8 cellular contexts compared by ENCODE assay signal in the genomic region with DNA sequence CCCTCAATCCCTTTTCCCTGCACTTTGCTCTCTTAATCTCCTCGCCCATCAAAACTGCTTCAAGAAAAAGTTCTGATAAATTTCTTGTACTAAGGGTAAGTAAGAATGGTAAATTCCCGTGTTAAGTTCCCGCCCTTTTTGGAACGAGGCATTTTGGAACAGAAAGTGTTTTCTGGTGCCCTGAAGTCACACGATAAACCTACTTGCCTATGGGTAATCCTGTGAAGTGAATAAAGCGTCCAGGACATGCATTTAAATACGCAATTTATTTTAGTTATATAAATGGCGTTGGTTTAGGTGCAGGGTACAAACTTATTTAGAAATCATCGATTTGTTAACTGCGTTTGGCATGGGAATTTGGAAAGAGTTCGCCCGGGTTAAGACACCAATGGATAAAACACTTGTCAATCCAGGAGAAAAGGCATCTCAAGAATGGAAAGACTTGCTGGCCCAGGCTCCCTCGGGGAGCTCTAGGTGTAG. TPM values are rescaled to one million over a fixed set of nuclear protein-coding genes. Genes with fewer than 3 reads are reported as not detected.
A peak's percentile ranks its signal among the peaks of the same experiment; 100 is the strongest.
DNase-seq lines count a peak whose midpoint lies in the region; ATAC-seq, FAIRE-seq and TF ChIP-seq lines count a peak whose summit lies in the region.

No MANE protein-coding gene starts in this region.

- H3K9me3 ChIP-seq in Panc1 (ENCODE audit: control insufficient read depth, insufficient read depth, low read depth, low read length) (no peaks in the 10 kb centered on the region), mucosa of stomach (ENCODE audit: control insufficient read depth, low read length) (no peaks in the 10 kb centered on the region)

- POLR2A ChIA-PET in Panc1 (lab: Charles Lee) = interaction anchor here (0.5 to 1.4 kb wide), 5 partner anchors 26 to 275 kb away, joined by 3 to 11 read pairs (median 3); no protein-coding TSS in a partner anchor

- no peak for TF ChIP-seq POLR2A in GM12891 (IDR thresholded peaks at IDR 0.05; ENCODE audit: low read depth, low read length)

- in situ Hi-C loops in Panc1 (cut with HindIII; ENCODE audit: low pct_unique_long_range_greater_than_20kb, low sequenced_read_pairs) = no loop called here

- DNase-seq in DMS53 (lab: John Stamatoyannopoulos, UW) (peak; percentile 65), DMS53 treated with DMSO at 0.1 percent for 48 hours (lab: John Stamatoyannopoulos, UW; ENCODE audit: unreplicated experiment) (no peak), Panc1 (ENCODE audit: low read depth, low spot score) (no peak), dermis microvascular lymphatic vessel endothelial cell (ENCODE audit: low read depth in 2 of 2) (peak; percentile 9 to 25), GM12891 (ENCODE audit: insufficient read length, low spot score) (no peak)

- TF ChIP-seq CTCF in Panc1 (IDR thresholded peaks at IDR 0.05) = no peak

- no peak for ATAC-seq in Panc1
- ATAC-seq in GM19328 (IDR thresholded peaks at IDR 0.05; ENCODE audit: unreplicated experiment) = no peak
- ATAC-seq in HG03139 (IDR thresholded peaks at IDR 0.05; ENCODE audit: unreplicated experiment) = no peak

- TSS peak; percentile 98 for BruUV-seq in Panc1 (replicated peaks; lab: Mats Ljungman, UMichigan)

- CTCF ChIA-PET in Panc1 (lab: Charles Lee) = interaction anchor here (0.6 kb wide), 2 partner anchors 8 to 275 kb away, joined by 3 read pairs; no protein-coding TSS in a partner anchor

- peak overlapping the region; percentile 100 for H3K27ac ChIP-seq in Panc1 (ENCODE audit: low read length)

- H3K4me3 ChIP-seq in Panc1 (ENCODE audit: low read depth in 2 of 2, low read length in 2 of 2) = peak overlapping the region; percentile 72 to 97
- peak overlapping the region; percentile 38 for H3K4me3 ChIP-seq in mucosa of stomach (ENCODE audit: low read length)

- FAIRE-seq in GM12891 (lab: Jason Lieb, UNC) = no peak

- peaks cover 6% of the 10 kb centered on the region for H3K36me3 ChIP-seq in Panc1 (ENCODE audit: control insufficient read depth, insufficient read depth, low read length)
- no peaks in the 10 kb centered on the region for H3K36me3 ChIP-seq in mucosa of stomach (ENCODE audit: control insufficient read depth, insufficient read depth, low read length)

- H3K4me1 ChIP-seq in Panc1 (ENCODE audit: control insufficient read depth, insufficient read depth, low read length) (peaks cover 38% of the 10 kb centered on the region), mucosa of stomach (ENCODE audit: control insufficient read depth, insufficient read depth, low read length) (peaks cover 27% of the 10 kb centered on the region)

- intact Hi-C loops in Panc1 (cut with micrococcal nuclease; ENCODE audit: unreplicated experiment) = loop anchor here (5.0 kb wide), 3 partner anchors 48 to 278 kb away; a partner anchor contains a TSS

- H3K9ac ChIP-seq in mucosa of stomach (ENCODE audit: low read length) = peak overlapping the region; percentile 82

- H3K27me3 ChIP-seq in Panc1 (ENCODE audit: control insufficient read depth, insufficient read depth, low read length) (no peaks in the 10 kb centered on the region), mucosa of stomach (ENCODE audit: control insufficient read depth, insufficient read depth, low read length) (no peaks in the 10 kb centered on the region)

TF ChIP-seq in GM12891, 5 proteins besides CTCF, POLR2A, EP300 and RAD21:
- TF ChIP-seq PAX5 (IDR thresholded peaks at IDR 0.05; ENCODE audit: insufficient read depth, low read length, severe bottlenecking) (no peak), SPI1 (IDR thresholded peaks at IDR 0.05; ENCODE audit: low read depth, low read length) (no peak), POLR2AphosphoS5 (IDR thresholded peaks at IDR 0.05; ENCODE audit: low read depth, low read length) (no peak), POU2F2 (IDR thresholded peaks at IDR 0.05; ENCODE audit: low read depth, low read length) (no peak), TAF1 (IDR thresholded peaks at IDR 0.05; ENCODE audit: low read depth, low read length) (no peak)
TF ChIP-seq in GM12891: peak in this region for 0.

RNA-seq across cellular contexts. Expression of a gene that starts 0.7 kb away (rescaled TPM):
- total RNA-seq in Panc1 (2021; ENCODE audit: unreplicated experiment) (328 TPM), dermis microvascular lymphatic vessel endothelial cell (158 and 188 TPM in 2 replicates)
- 340 TPM for polyA plus RNA-seq in Panc1 (2012; ENCODE audit: insufficient read length)
- polyA plus RNA-seq in GM12891 (2012; ENCODE audit: low read depth, missing spikeins) = 75.0 TPM

Comparison
In these comparisons a context has a peak if more than half of its experiments do, and no peak if none do; other contexts are left out.
1. DNase-seq: peak in DMS53 (single experiment) and dermis microvascular lymphatic vessel endothelial cell (2 of 2); none in DMS53 treated with DMSO at 0.1 percent for 48 hours (single experiment), Panc1 (single experiment) and GM12891 (single experiment).